Comparison of ENCODE assay signal across 1 cellular context in genomic region chr10:29039091-29039490, GRCh38.
TF ChIP-seq lines count a peak whose summit lies in the region.

No MANE protein-coding gene starts in this region.

TF ChIP-seq in IMR-90, 13 proteins besides CTCF, POLR2A, EP300 and RAD21:
- TF ChIP-seq MAZ (IDR thresholded peaks at IDR 0.05; ENCODE audit: borderline replicate concordance, low read depth, low read length) (no peak), MXI1 (IDR thresholded peaks at IDR 0.05; ENCODE audit: borderline replicate concordance, low read depth, low read length) (no peak), NFE2L2 (IDR thresholded peaks at IDR 0.05; ENCODE audit: low read depth, low read length) (no peak), MAFK (IDR thresholded peaks at IDR 0.05; ENCODE audit: low read depth, low read length) (no peak), CEBPB (IDR thresholded peaks at IDR 0.05; ENCODE audit: low read depth, low read length) (no peak), USF2 (IDR thresholded peaks at IDR 0.05; ENCODE audit: low read depth, low read length) (no peak), BHLHE40 (IDR thresholded peaks at IDR 0.05; ENCODE audit: low read depth, low read length) (no peak), SMC3 (IDR thresholded peaks at IDR 0.05; ENCODE audit: low read depth, low read length) (no peak), RFX5 (IDR thresholded peaks at IDR 0.05; ENCODE audit: low read depth, low read length) (no peak), FOS (IDR thresholded peaks at IDR 0.05; ENCODE audit: low read depth, low read length) (no peak), CHD1 (IDR thresholded peaks at IDR 0.05; ENCODE audit: low read depth, low read length) (no peak), RCOR1 (IDR thresholded peaks at IDR 0.05; ENCODE audit: insufficient replicate concordance, low read length) (no peak)
- TF ChIP-seq, protein P1, sequence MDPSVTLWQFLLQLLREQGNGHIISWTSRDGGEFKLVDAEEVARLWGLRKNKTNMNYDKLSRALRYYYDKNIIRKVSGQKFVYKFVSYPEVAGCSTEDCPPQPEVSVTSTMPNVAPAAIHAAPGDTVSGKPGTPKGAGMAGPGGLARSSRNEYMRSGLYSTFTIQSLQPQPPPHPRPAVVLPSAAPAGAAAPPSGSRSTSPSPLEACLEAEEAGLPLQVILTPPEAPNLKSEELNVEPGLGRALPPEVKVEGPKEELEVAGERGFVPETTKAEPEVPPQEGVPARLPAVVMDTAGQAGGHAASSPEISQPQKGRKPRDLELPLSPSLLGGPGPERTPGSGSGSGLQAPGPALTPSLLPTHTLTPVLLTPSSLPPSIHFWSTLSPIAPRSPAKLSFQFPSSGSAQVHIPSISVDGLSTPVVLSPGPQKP (IDR thresholded peaks at IDR 0.05; ENCODE audit: borderline replicate concordance, low read depth, low read length): no peak
